In the genomic region with DNA sequence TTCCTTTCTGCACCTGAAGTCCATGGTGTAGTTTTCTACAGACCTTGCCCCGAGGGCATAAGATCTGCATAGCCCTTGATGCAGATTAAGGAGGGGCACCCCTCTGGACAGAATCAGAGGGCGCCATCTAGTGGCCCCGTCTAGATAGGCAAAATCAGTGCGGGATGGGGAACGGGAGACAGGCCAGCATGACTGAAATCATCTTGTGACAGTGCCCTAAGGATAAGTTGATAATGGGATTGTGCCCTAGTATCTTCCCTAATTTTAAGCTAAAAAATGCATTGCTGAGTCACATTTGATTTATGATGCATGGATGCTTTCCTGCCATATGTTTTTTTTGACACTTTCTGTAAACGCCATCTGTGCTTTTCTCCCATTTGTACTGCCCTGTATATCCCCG, we compare ENCODE assay signal across 8 cellular contexts. TPM values are rescaled to one million over a fixed set of nuclear protein-coding genes. Genes with fewer than 3 reads are reported as not detected.
DNase-seq lines count a peak whose midpoint lies in the region; ATAC-seq and TF ChIP-seq lines count a peak whose summit lies in the region.

No MANE protein-coding gene starts in this region.

- DNase-seq in CD1c-positive myeloid dendritic cell (ENCODE audit: extremely low spot score), result peak; percentile 60
- DNase-seq in HFF-Myc (ENCODE audit: extremely low read depth, low read depth), result no peak
- DNase-seq in NCI-H82 (lab: John Stamatoyannopoulos, UW), result peak; percentile 91
- DNase-seq in activated CD8-positive, alpha-beta memory T cell treated with anti-CD3 and anti-CD28 coated beads, Interleukin-2, amount 50 U/mL, for 48 hours, result peak; percentile 90
- DNase-seq in epithelial cell of esophagus (ENCODE audit: low read depth), result peak; percentile 74
- DNase-seq in naive thymus-derived CD8-positive, alpha-beta T cell, result peak; percentile 37 to 77 (median 62)
- DNase-seq in stomach, result peak; percentile 69

- peaks cover 0 to 11% (median 1%) of the 10 kb centered on the region in 4 donors for H3K4me1 ChIP-seq in stomach

- POLR2A ChIA-PET in naive thymus-derived CD8-positive, alpha-beta T cell (lab: Charles Lee), result interaction anchor here (1.5 kb wide), 1 partner anchor 13 kb away, joined by 3 read pairs; no protein-coding TSS in a partner anchor

- no peaks in the 10 kb centered on the region for H3K27me3 Mint-ChIP-seq in naive thymus-derived CD8-positive, alpha-beta T cell

- no peaks in the 10 kb centered on the region for H3K27me3 ChIP-seq in stomach

- H3K4me3 ChIP-seq in HFF-Myc (replicated peaks; ENCODE audit: low read depth, low read length), result no peak overlapping the region
- no peak overlapping the region for H3K4me3 ChIP-seq in epithelial cell of esophagus (ENCODE audit: low read length)
- H3K4me3 ChIP-seq in stomach, result no peak overlapping the region

- TF ChIP-seq CTCF in HFF-Myc (IDR thresholded peaks at IDR 0.05; ENCODE audit: low read depth, low read length, missing control alignments), result peak; percentile 95
- TF ChIP-seq CTCF in epithelial cell of esophagus (IDR thresholded peaks at IDR 0.05; ENCODE audit: insufficient read depth, low read depth, low read length, missing control alignments), result peak; percentile 70
- peak in 5 of 7 experiments; percentile 27 to 72 (median 50) for TF ChIP-seq CTCF in stomach (IDR thresholded peaks at IDR 0.05)

- 37 to 46% (median 42%) methylated on average over 7 of the region's 7 CpGs for WGBS in stomach, 5 donors

- no peak overlapping the region for H3K4me3 Mint-ChIP-seq in naive thymus-derived CD8-positive, alpha-beta T cell

- peaks cover 6 to 39% (median 21%) of the 10 kb centered on the region in 3 donors for H3K36me3 Mint-ChIP-seq in naive thymus-derived CD8-positive, alpha-beta T cell

- H3K4me1 Mint-ChIP-seq in naive thymus-derived CD8-positive, alpha-beta T cell, result peaks cover 14 to 27% (median 22%) of the 10 kb centered on the region in 4 donors

- H3K27ac ChIP-seq in stomach, result no peak overlapping the region

- peaks cover 26 to 88% (median 81%) of the 10 kb centered on the region in 4 donors for H3K36me3 ChIP-seq in stomach

- ATAC-seq in naive thymus-derived CD8-positive, alpha-beta T cell, result peak in 1 of 2 donors; percentile 15
- ATAC-seq in HG03108 (IDR thresholded peaks at IDR 0.05; ENCODE audit: unreplicated experiment), result no peak

- H3K9me3 Mint-ChIP-seq in naive thymus-derived CD8-positive, alpha-beta T cell, result no peaks in the 10 kb centered on the region

- TF ChIP-seq POLR2A in stomach (IDR thresholded peaks at IDR 0.05), result no peak

- H3K27ac Mint-ChIP-seq in naive thymus-derived CD8-positive, alpha-beta T cell, result peak overlapping the region in 5 of 10 donors; percentile 50 to 83 (median 68)

- TF ChIP-seq EP300 in stomach (IDR thresholded peaks at IDR 0.05), result no peak

- intact Hi-C loops in stomach (cut with DNase I; ENCODE audit: low total_unique reads), result loop anchor here (10.0 kb wide), 1 partner anchor 121 kb away; no protein-coding TSS in a partner anchor

- H3K9me3 ChIP-seq in stomach, result no peaks in the 10 kb centered on the region

RNA-seq across cellular contexts. Expression of a gene that starts 19.1 kb away (rescaled TPM):
- total RNA-seq in naive thymus-derived CD8-positive, alpha-beta T cell, result 100 to 1,000 TPM; 107 to 114 TPM
- 100 to 1,000 TPM; 126 to 179 (median 142) TPM for polyA plus RNA-seq in naive thymus-derived CD8-positive, alpha-beta T cell
- 100 to 1,000 TPM in 4 of 5 donors, 10 to 100 TPM in 1; 93.2 to 306 (median 110) TPM for total RNA-seq in stomach
- polyA plus RNA-seq in stomach, result 10 to 100 TPM; 66.1 to 80.9 (median 67.8) TPM

RNA-seq across cellular contexts. Expression of a gene that starts 58.3 kb away (rescaled TPM):
- 10 to 100 TPM; 17.6 to 18.6 TPM for total RNA-seq in naive thymus-derived CD8-positive, alpha-beta T cell
- 10 to 100 TPM; 13.8 to 25.9 (median 17.2) TPM for polyA plus RNA-seq in naive thymus-derived CD8-positive, alpha-beta T cell
- total RNA-seq in stomach, result 10 to 100 TPM in 2 of 5 donors, 1 to 10 TPM in 3; 4.6 to 33.5 (median 9.0) TPM
- polyA plus RNA-seq in stomach, result 10 to 100 TPM in 2 of 3 donors, 1 to 10 TPM in 1; 9.5 to 13.6 (median 11.7) TPM
